Comparison of ENCODE assay signal across 8 cellular contexts in the genomic region with DNA sequence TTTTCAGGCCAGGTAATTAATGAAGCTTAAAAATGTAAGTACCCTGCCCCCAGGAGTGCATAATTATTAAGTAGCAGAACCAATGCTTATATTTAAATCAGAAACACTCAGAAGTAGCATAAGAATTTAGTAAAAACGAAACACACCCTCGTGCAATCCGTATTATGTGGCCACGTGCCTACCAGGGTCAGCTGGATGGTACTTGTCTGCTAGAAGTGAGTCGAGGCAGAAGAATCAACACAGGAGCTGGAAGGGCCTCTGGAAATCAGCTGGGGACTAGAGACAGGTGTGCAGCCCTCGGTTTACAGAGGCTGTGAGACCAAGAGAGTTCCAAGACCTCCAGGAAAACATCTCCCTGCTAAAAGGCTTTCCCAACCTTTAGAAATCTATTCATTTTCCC. TPM values are rescaled to one million over a fixed set of nuclear protein-coding genes. Genes with fewer than 3 reads are reported as not detected.
DNase-seq lines count a peak whose midpoint lies in the region; ATAC-seq lines count a peak whose summit lies in the region.

No MANE protein-coding gene starts in this region.

- DNase-seq in activated CD8-positive, alpha-beta T cell treated with anti-CD3 and anti-CD28 coated beads, Interleukin-2, amount 10 ng/mL, durations not matched to agents 7 days and 5 days = no peak
- DNase-seq in SW 1271 (lab: John Stamatoyannopoulos, UW) (no peak), 8988T (no peak), T1000 (lab: John Stamatoyannopoulos, UW) (no peak)
- no peak for DNase-seq in stimulated activated CD4-positive, alpha-beta T cell treated with anti-CD3 and anti-CD28 coated beads, Interleukin-4, amount 100 ng/mL, for 1 hour

- no peaks in the 10 kb centered on the region for H3K36me3 Mint-ChIP-seq in activated CD8-positive, alpha-beta T cell treated with anti-CD3 and anti-CD28 coated beads, Interleukin-2, amount 10 ng/mL, durations not matched to agents 7 days and 5 days (ENCODE audit: low read depth)

- H3K9me3 Mint-ChIP-seq in activated CD8-positive, alpha-beta T cell treated with anti-CD3 and anti-CD28 coated beads, Interleukin-2, amount 10 ng/mL, durations not matched to agents 7 days and 5 days (ENCODE audit: insufficient read depth) = no peaks in the 10 kb centered on the region

- peak overlapping the region; percentile 64 for H3K4me3 Mint-ChIP-seq in activated CD8-positive, alpha-beta T cell treated with anti-CD3 and anti-CD28 coated beads, Interleukin-2, amount 10 ng/mL, durations not matched to agents 7 days and 5 days

- no peak overlapping the region for H3K27ac ChIP-seq in HUES6 (ENCODE audit: low read depth, low read length)
- no peak overlapping the region for H3K27ac ChIP-seq in iPS-20b (ENCODE audit: low read length)
- H3K27ac ChIP-seq in skin epidermis = no peak overlapping the region

- no peaks in the 10 kb centered on the region for H3K36me3 ChIP-seq in HUES6 (ENCODE audit: control insufficient read depth, insufficient read depth, low read length)
- H3K36me3 ChIP-seq in iPS-20b (ENCODE audit: insufficient read depth, low read depth, low read length) = no peaks in the 10 kb centered on the region

- H3K9ac ChIP-seq in HUES6 (ENCODE audit: low read length) (peak overlapping the region; percentile 3), iPS-20b (ENCODE audit: low read depth, low read length) (peak overlapping the region; percentile 9; the same call in 1 of the 2 replicates)

- H3K4me3 ChIP-seq in HUES6 (ENCODE audit: low read depth, low read length) (peak overlapping the region; percentile 58), iPS-20b (ENCODE audit: low read length) (peak overlapping the region; percentile 70), skin epidermis (peak overlapping the region in 6 of 7 experiments; percentile 34 to 53 (median 42))

- H3K9me3 ChIP-seq in HUES6 (ENCODE audit: control insufficient read depth, insufficient read depth, low read depth, low read length) = no peaks in the 10 kb centered on the region
- H3K9me3 ChIP-seq in iPS-20b (ENCODE audit: insufficient read depth, low read depth, low read length) = no peaks in the 10 kb centered on the region

- ATAC-seq in activated CD8-positive, alpha-beta T cell treated with anti-CD3 and anti-CD28 coated beads, Interleukin-2, amount 10 ng/mL, durations not matched to agents 7 days and 5 days = no peak

- no peak overlapping the region for H3K27ac Mint-ChIP-seq in activated CD8-positive, alpha-beta T cell treated with anti-CD3 and anti-CD28 coated beads, Interleukin-2, amount 10 ng/mL, durations not matched to agents 7 days and 5 days

- H3K27me3 ChIP-seq in HUES6 (ENCODE audit: control insufficient read depth, insufficient read depth, low read length) = peaks cover 54% of the 10 kb centered on the region
- H3K27me3 ChIP-seq in iPS-20b (ENCODE audit: insufficient read depth, low read length) = peaks cover 47% of the 10 kb centered on the region

- peaks cover 9% of the 10 kb centered on the region for H3K4me1 ChIP-seq in HUES6 (ENCODE audit: control insufficient read depth, insufficient read depth, low read length)
- peaks cover 9% of the 10 kb centered on the region; the same call in 1 of the 2 replicates for H3K4me1 ChIP-seq in iPS-20b (ENCODE audit: insufficient read depth, low read length)

- POLR2A ChIA-PET in activated CD8-positive, alpha-beta T cell treated with anti-CD3 and anti-CD28 coated beads, Interleukin-2, amount 10 ng/mL, durations not matched to agents 7 days and 5 days (lab: Charles Lee) = no interaction called here

- peaks cover 51% of the 10 kb centered on the region for H3K27me3 Mint-ChIP-seq in activated CD8-positive, alpha-beta T cell treated with anti-CD3 and anti-CD28 coated beads, Interleukin-2, amount 10 ng/mL, durations not matched to agents 7 days and 5 days (ENCODE audit: low read depth)

- H3K4me1 Mint-ChIP-seq in activated CD8-positive, alpha-beta T cell treated with anti-CD3 and anti-CD28 coated beads, Interleukin-2, amount 10 ng/mL, durations not matched to agents 7 days and 5 days (ENCODE audit: low read depth) = peaks cover 7% of the 10 kb centered on the region

- CTCF ChIA-PET in activated CD8-positive, alpha-beta T cell treated with anti-CD3 and anti-CD28 coated beads, Interleukin-2, amount 10 ng/mL, durations not matched to agents 7 days and 5 days (lab: Charles Lee) = interaction anchor here (1.3 to 1.6 kb wide), 2 partner anchors 126 to 128 kb away, joined by 5 to 7 read pairs; no protein-coding TSS in a partner anchor

RNA-seq across cellular contexts. Expression of a gene that starts 0.6 kb away (rescaled TPM):
- total RNA-seq in activated CD8-positive, alpha-beta T cell treated with anti-CD3 and anti-CD28 coated beads, Interleukin-2, amount 10 ng/mL, durations not matched to agents 7 days and 5 days = not detected

RNA-seq across cellular contexts. Expression of a gene that starts 37.3 kb away (rescaled TPM):
- 10 to 100 TPM in 1 of 2 experiments, 1 to 10 TPM in 1; 8.6 to 10.7 TPM for total RNA-seq in activated CD8-positive, alpha-beta T cell treated with anti-CD3 and anti-CD28 coated beads, Interleukin-2, amount 10 ng/mL, durations not matched to agents 7 days and 5 days

RNA-seq across cellular contexts. Expression of a gene that starts 55.6 kb away (rescaled TPM):
- total RNA-seq in activated CD8-positive, alpha-beta T cell treated with anti-CD3 and anti-CD28 coated beads, Interleukin-2, amount 10 ng/mL, durations not matched to agents 7 days and 5 days = 1 to 10 TPM; 1.5 to 1.6 TPM
